ENCODE assay signal across 8 cellular contexts in the genomic region with DNA sequence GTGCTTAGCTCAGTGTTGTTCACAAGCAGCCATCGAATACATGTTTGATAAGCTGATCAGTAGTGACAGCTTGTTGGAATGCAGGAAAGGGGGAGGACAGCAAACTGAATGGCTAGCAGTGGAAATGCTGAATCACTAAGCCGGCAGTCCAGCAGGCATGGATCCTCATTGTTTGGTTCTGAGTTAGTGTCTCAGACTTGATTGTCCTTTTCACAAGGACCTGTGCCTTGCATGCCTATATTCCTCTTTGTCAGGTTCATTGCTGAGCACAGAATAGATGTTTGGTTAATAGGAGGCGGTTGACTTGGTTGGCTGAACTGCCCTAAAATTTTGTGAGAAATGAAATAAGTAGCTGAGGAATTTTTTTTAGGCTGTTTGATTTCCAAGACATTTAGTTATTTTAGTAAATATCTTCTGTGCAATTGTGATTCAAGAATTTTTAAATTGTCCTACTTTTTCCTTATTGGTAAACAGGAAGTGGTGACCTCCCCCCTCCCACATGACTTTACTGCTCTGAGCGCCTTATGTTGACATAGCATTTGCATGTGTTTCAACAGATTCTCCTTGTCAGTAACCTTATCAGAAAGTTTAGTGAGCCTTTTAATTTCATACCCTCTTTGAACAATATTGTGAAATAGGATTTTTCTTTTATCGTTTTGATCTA. TPM values are rescaled to one million over a fixed set of nuclear protein-coding genes. Genes with fewer than 3 reads are reported as not detected.
A peak's percentile ranks its signal among the peaks of the same experiment; 100 is the strongest.
DNase-seq lines count a peak whose midpoint lies in the region; ATAC-seq and TF ChIP-seq lines count a peak whose summit lies in the region.

No MANE protein-coding gene starts in this region.

- peaks cover 66% of the 10 kb centered on the region for H3K36me3 Mint-ChIP-seq in T-cell

- no peaks in the 10 kb centered on the region for H3K27me3 ChIP-seq in H7 (ENCODE audit: control insufficient read depth, insufficient read depth, low read length)

- no peak for TF ChIP-seq CTCF in fibroblast of the aortic adventitia (IDR thresholded peaks at IDR 0.05; ENCODE audit: insufficient read depth, low read length)

- ATAC-seq in T-cell (replicated peaks in 1 of 4) (peak in 2 of 4 experiments; percentile 48 to 51), GM21390 (IDR thresholded peaks at IDR 0.05; ENCODE audit: unreplicated experiment) (no peak), HG02852 (IDR thresholded peaks at IDR 0.05; ENCODE audit: unreplicated experiment) (no peak)

- no peak overlapping the region for H3K4me3 ChIP-seq in H7 (ENCODE audit: insufficient read depth, low read depth, low read length)
- H3K4me3 ChIP-seq in fibroblast of the aortic adventitia (ENCODE audit: low read depth, low read length) = no peak overlapping the region

- H3K36me3 ChIP-seq in H7 (replicated peaks; ENCODE audit: control insufficient read depth, insufficient read depth, low read length) = no peaks in the 10 kb centered on the region

- peak overlapping the region in 2 of 3 donors; percentile 21 to 39 for H3K4me3 Mint-ChIP-seq in T-cell

- H3K4me1 Mint-ChIP-seq in T-cell = peaks cover 20 to 31% (median 28%) of the 10 kb centered on the region in 3 donors

- DNase-seq in H7 (peak; percentile 61), T-cell (no peak), fibroblast of the aortic adventitia (ENCODE audit: low read depth) (peak; percentile 68), pulmonary artery endothelial cell (ENCODE audit: low read depth, low spot score) (peak; percentile 71), hypothalamus (lab: John Stamatoyannopoulos, UW) (no peak)
- no peak for DNase-seq in stimulated activated CD4-positive, alpha-beta T cell treated with anti-CD3 and anti-CD28 coated beads, Interleukin-4, amount 100 ng/mL, for 1 hour

- POLR2A ChIA-PET in T-cell (lab: Charles Lee) = interaction anchor here (0.6 to 1.0 kb wide), 3 partner anchors 60 to 1338 kb away, joined by 3 to 6 read pairs (median 5); no protein-coding TSS in a partner anchor

- CTCF ChIA-PET in T-cell (lab: Charles Lee) = no interaction called here

- H3K27ac Mint-ChIP-seq in T-cell = peak overlapping the region; percentile 92 to 94

- no peaks in the 10 kb centered on the region for H3K27me3 Mint-ChIP-seq in T-cell

- H3K9me3 Mint-ChIP-seq in T-cell = no peaks in the 10 kb centered on the region

RNA-seq across cellular contexts. Expression of gene STON1, which starts 21.4 kb away (rescaled TPM):
- total RNA-seq in H7 (2014; rRNA removed; shearing (Covaris generic)) = 5.1 and 9.0 TPM in 2 replicates
- 1 to 10 TPM; 2.5 to 3.8 (median 2.6) TPM for total RNA-seq in T-cell
- 24.6 and 79.9 TPM in 2 replicates for total RNA-seq in fibroblast of the aortic adventitia (ENCODE audit: low replicate concordance)
- 7.3 and 10.5 TPM in 2 replicates for total RNA-seq in pulmonary artery endothelial cell

Comparison
In these comparisons a context has a peak if more than half of its experiments do, and no peak if none do; other contexts are left out.
1. DNase-seq: peak in H7 (single experiment), fibroblast of the aortic adventitia (single experiment) and pulmonary artery endothelial cell (single experiment); none in T-cell (0 of 34), hypothalamus (0 of 51) and stimulated activated CD4-positive, alpha-beta T cell treated with anti-CD3 and anti-CD28 coated beads, Interleukin-4, amount 100 ng/mL, for 1 hour (single experiment).